8 cellular contexts compared by ENCODE assay signal in the genomic region with DNA sequence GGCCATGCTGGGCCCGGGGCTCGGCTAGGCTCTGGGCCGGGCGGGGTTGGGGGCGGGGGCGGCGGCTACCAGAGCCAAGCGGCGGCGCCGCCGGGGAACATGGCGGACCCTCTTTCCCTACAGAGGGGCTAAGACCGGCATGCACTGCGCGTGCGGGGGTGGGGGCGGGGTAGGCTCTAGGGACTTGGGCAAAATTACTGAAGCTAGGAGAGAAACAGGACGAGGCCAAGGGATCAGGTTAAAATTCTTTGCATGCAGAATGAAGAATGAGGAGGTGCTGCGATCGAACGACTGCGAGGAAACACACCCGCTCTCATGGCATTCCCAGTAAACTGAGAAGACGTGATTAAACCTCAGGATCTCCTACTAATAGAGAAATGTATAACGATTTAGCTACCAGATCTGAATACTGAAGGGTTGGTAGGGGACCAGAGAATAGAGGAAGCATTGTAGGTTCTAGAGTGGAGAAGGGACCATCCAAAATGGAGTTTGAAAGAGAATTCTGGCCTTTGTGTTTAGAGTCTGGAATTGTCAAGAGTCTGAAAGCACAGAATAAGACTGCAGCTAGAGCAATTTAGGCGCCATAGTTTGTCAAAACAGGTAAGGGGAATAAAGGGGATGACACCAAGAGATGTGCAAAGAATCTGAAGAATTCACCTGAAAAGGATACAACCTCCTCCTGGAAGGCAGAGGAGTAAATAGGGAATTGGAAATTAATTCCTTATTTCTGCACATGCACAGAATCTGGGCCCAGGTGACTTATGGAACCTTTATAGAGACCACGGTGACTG. TPM values are rescaled to one million over a fixed set of nuclear protein-coding genes. Genes with fewer than 3 reads are reported as not detected.
DNase-seq lines count a peak whose midpoint lies in the region; ATAC-seq, FAIRE-seq and TF ChIP-seq lines count a peak whose summit lies in the region.

A gene (minus strand): TSS at position 141 of the 791 bp plus-strand sequence. CDS start 135 bp downstream, at position 6.

- no peak for TF ChIP-seq POLR2A in GM12891 (IDR thresholded peaks at IDR 0.05; ENCODE audit: low read depth, low read length)

- peak within 1 kb of the TSS; percentile 91 for H3K4me3 ChIP-seq in right cardiac atrium (ENCODE audit: low read length)

- no peaks in the 10 kb centered on the region for H3K9me3 ChIP-seq in right cardiac atrium (ENCODE audit: control insufficient read depth, low read length)

- whole genome bisulfite sequencing in right cardiac atrium, result 6% methylated on average over 28 of the region's 28 CpGs

- no peaks in the 10 kb centered on the region for H3K27me3 ChIP-seq in right cardiac atrium (ENCODE audit: control insufficient read depth, insufficient read depth)

- FAIRE-seq in GM12891 (lab: Jason Lieb, UNC) (peak; percentile 92), urothelium cell line (lab: Jason Lieb, UNC) (no peak)

- ATAC-seq in HG02884 (IDR thresholded peaks at IDR 0.05; ENCODE audit: unreplicated experiment) (peak; percentile 50), right cardiac atrium (peak; percentile 91 to 94)

- DNase-seq in GM12891 (ENCODE audit: insufficient read length, low spot score) (peak; percentile 71), NCI-H1694 (lab: John Stamatoyannopoulos, UW) (peak; percentile 90), right cardiac atrium (peak; percentile 91 to 96 (median 95)), pulmonary artery endothelial cell (ENCODE audit: low read depth, low spot score) (peak; percentile 92), urothelium cell line (ENCODE audit: low spot score) (peak; percentile 93)

- H3K27ac ChIP-seq in angular gyrus (ENCODE audit: low read depth, low read length) (peak within 1 kb of the TSS; percentile 93), right cardiac atrium (ENCODE audit: low read length) (peak within 1 kb of the TSS; percentile 100)

- H3K4me1 ChIP-seq in right cardiac atrium (ENCODE audit: control insufficient read depth, insufficient read depth, low read length), result peaks cover 5% of the 10 kb centered on the region

- intact Hi-C loops in T-helper 1 cell treated with Interleukin-12 subunit alpha and Interleukin-12 subunit beta and Interleukin-4 antibody, amounts not matched to agents 30 ng/mL and 1 ng/mL, for 36 hours (cut with micrococcal nuclease), result loop anchor here (1.0 to 10.0 kb wide), 21 partner anchors 15 to 1616 kb away; a partner anchor contains a TSS
- intact Hi-C loops in right cardiac atrium (cut with DNase I), result no loop called here

TF ChIP-seq in GM12891, 5 proteins besides CTCF, POLR2A, EP300 and RAD21:
- TF ChIP-seq SPI1 (IDR thresholded peaks at IDR 0.05; ENCODE audit: low read depth, low read length), result no peak
- peak; percentile 61; the same call in 1 of the 2 replicates for TF ChIP-seq POU2F2 (IDR thresholded peaks at IDR 0.05; ENCODE audit: low read depth, low read length)
- no peak for TF ChIP-seq TAF1 (IDR thresholded peaks at IDR 0.05; ENCODE audit: low read depth, low read length)
TF ChIP-seq in GM12891: peak in this region for 1.

RNA-seq across cellular contexts. Expression of the gene that starts here (rescaled TPM):
- polyA plus RNA-seq in GM12891 (2012; ENCODE audit: low read depth, missing spikeins), result 23.2 TPM
- 47.3 and 48.9 TPM in 2 replicates for total RNA-seq in T-helper 1 cell treated with Interleukin-12 subunit alpha and Interleukin-12 subunit beta and Interleukin-4 antibody, amounts not matched to agents 30 ng/mL and 1 ng/mL, for 36 hours
- 10 to 100 TPM; 50.3 to 61.3 (median 57.1) TPM for total RNA-seq in right cardiac atrium
- 34.5 TPM for polyA plus RNA-seq in right cardiac atrium
- 12.7 and 12.9 TPM in 2 replicates for total RNA-seq in pulmonary artery endothelial cell

Comparison
In these comparisons a context has a peak if more than half of its experiments do, and no peak if none do; other contexts are left out.
1. Peak in every context shown above with its lines: DNase-seq, ATAC-seq, H3K4me3 ChIP-seq and H3K27ac ChIP-seq.